In the genomic region with DNA sequence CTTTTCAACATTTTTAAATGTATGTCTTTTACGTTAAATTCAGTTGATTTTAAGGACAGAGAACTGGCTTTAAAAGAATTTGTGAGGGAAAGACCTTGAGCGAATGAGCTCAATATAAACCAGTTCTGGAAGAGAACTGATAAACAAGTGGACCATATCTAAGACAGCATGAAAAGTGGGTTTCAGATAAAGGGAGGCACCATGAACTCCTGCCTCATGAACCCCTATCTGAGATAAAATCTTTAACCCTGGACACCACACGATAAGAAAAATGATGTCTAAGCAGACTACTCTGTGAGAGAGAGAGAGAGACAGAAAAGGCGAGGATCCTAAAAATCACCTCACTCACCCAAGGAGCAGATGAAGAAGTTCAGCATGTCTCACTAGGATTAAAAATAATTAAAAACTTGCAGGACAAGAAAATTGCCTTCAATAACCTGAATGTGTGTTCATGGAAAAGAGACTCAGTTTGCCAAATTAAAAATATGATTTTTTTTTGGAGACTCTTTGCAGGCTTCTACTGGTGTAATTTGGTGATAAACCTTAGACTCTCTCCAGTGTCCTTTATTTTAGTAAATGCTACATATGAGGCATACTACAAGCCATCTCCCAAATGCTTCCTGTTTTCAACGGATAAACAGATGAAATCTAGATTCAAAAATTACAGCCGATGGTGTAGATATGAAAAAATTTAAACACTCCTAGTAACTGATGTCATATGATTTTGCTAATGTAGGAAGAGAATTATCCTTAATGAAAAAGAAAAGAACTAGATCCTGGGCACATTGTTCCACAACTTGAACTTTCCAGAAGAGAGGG, we compare ENCODE assay signal across 30 cellular contexts.
"Had no signal": no experiment of that assay in that cellular context is flagged by ENCODE, and none has a peak within 500 bp of the region (broad histone marks: within the 10 kb centered on the region; RNA-seq: fewer than 3 reads in every experiment).

No MANE protein-coding gene starts in this region.

- H3K27ac ChIP-seq: coronary artery, gastrocnemius medialis, neural progenitor cell, prostate gland, right atrium auricular region, suprapubic skin, transverse colon, upper lobe of right lung, uterus had no signal

- H3K4me3 ChIP-seq: coronary artery, gastrocnemius medialis, lung, mucosa of descending colon, neural progenitor cell, prostate gland, right atrium auricular region, smooth muscle cell, suprapubic skin, transverse colon, upper lobe of right lung, uterus had no signal

- FAIRE-seq: endometrium, keratinocyte had no signal

- H3K9me3 ChIP-seq: gastrocnemius medialis, mucosa of descending colon, prostate gland, right atrium auricular region, suprapubic skin, transverse colon, upper lobe of right lung, uterus had no signal

- H3K36me3 Mint-ChIP-seq: memory B cell, mesothelial cell of epicardium, naive B cell, neural progenitor cell had no signal

- H3K9me3 Mint-ChIP-seq: memory B cell; mesothelial cell of epicardium; nephron; neural progenitor cell; stimulated activated naive CD8-positive, alpha-beta T cell treated with anti-CD3 and anti-CD28 coated beads, Interleukin-15, amount 100 ng/mL, for 72 hours had no signal

- H3K36me3 ChIP-seq: gastrocnemius medialis, neural progenitor cell, prostate gland, right atrium auricular region, suprapubic skin, transverse colon, upper lobe of right lung, uterus had no signal

- DNase-seq: dermis blood vessel endothelial cell; effector memory CD4-positive, alpha-beta T cell; foreskin fibroblast; gastrocnemius medialis; head of caudate nucleus; left ventricle myocardium superior; mucosa of descending colon; naive B cell; stimulated activated CD4-positive, alpha-beta T cell treated with anti-CD3 and anti-CD28 coated beads, Interleukin-12 subunit alpha, Interleukin-12 subunit beta, amount 100 ng/mL, for 4 hours; stimulated activated CD4-positive, alpha-beta T cell treated with anti-CD3 and anti-CD28 coated beads, Interleukin-1b, Interleukin-23, amount 100 ng/mL, for 48 hours; stimulated activated CD4-positive, alpha-beta T cell treated with anti-CD3 and anti-CD28 coated beads, Interleukin-4, amount 100 ng/mL, for 1 hour; stimulated activated CD8-positive, alpha-beta memory T cell treated with anti-CD3 and anti-CD28 coated beads, Interleukin-4, amount 100 ng/mL, for 48 hours; stimulated activated naive CD4-positive, alpha-beta T cell; stimulated activated naive CD8-positive, alpha-beta T cell treated with anti-CD3 and anti-CD28 coated beads, Interleukin-15, amount 100 ng/mL, for 72 hours; transverse colon; upper lobe of right lung; uterus had no signal

- H3K4me1 Mint-ChIP-seq: memory B cell; naive B cell; nephron; stimulated activated naive CD8-positive, alpha-beta T cell treated with anti-CD3 and anti-CD28 coated beads, Interleukin-15, amount 100 ng/mL, for 72 hours had no signal

- H3K4me1 ChIP-seq: gastrocnemius medialis, prostate gland, suprapubic skin, transverse colon, upper lobe of right lung, uterus had no signal

- H3K4me3 Mint-ChIP-seq: memory B cell; mesothelial cell of epicardium; naive B cell; nephron; neural progenitor cell; stimulated activated naive CD8-positive, alpha-beta T cell treated with anti-CD3 and anti-CD28 coated beads, Interleukin-15, amount 100 ng/mL, for 72 hours had no signal

- H3K9ac ChIP-seq: neural progenitor cell had no signal

- ATAC-seq: gastrocnemius medialis; left ventricle myocardium superior; mucosa of descending colon; sciatic nerve; stimulated activated naive CD8-positive, alpha-beta T cell treated with anti-CD3 and anti-CD28 coated beads, Interleukin-15, amount 100 ng/mL, for 72 hours; upper lobe of right lung had no signal

- H3K27me3 ChIP-seq: gastrocnemius medialis, neural progenitor cell, right atrium auricular region, suprapubic skin, transverse colon, upper lobe of right lung, uterus had no signal

- H3K27ac Mint-ChIP-seq: memory B cell, mesothelial cell of epicardium, naive B cell, nephron, neural progenitor cell had no signal
